In the genomic region with DNA sequence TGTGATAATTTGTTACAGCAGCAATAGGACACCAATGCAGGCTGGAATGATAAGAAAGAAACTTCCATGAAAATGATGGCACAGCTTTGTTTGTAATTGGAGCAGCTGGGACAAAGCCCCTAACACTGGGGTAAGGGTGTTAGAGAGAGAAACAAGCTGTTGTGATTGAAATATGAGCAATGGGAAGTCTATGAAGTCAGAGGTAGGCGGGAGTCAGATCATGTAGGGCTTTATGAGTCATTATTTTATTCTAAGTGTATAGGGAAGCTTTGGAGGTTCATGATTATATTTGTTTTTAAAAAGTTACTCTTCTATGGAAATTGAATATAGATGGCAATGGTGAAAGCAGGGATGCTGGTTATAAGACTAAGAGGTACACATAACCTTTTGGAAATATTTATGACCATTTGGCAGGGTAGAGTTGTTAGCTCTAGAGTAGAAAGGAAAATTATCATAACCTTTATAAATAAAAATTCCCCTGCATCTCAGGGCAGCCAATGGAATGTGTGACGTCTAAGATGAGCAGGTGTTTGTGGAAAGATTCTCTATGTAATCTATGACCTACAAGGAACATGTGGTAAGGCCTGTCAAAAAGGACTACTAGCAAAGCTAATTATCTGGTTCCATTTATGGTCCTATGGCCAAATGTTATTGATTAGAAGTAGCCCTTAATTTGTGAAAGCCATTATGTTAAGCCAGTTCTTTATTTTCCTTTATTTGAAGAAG, we compare ENCODE assay signal across 20 cellular contexts.
DNase-seq lines count a peak whose midpoint lies in the region; ATAC-seq lines count a peak whose summit lies in the region.
"Had no signal": no experiment of that assay in that cellular context is flagged by ENCODE, and none has a peak within 500 bp of the region (broad histone marks: within the 10 kb centered on the region; RNA-seq: fewer than 3 reads in every experiment).

No MANE protein-coding gene starts in this region.

- no peak overlapping the region for H3K4me3 ChIP-seq in HAP-1
- H3K4me3 ChIP-seq: MG63, SK-N-MC had no signal

- no peaks in the 10 kb centered on the region for H3K36me3 ChIP-seq in HAP-1 (replicated peaks)
- H3K36me3 ChIP-seq: BE2C, MG63 had no signal

- no peaks in the 10 kb centered on the region for H3K4me1 ChIP-seq in HAP-1
- H3K4me1 ChIP-seq: BE2C had no signal

- DNase-seq in NCI-H82 (lab: John Stamatoyannopoulos, UW) (peak; percentile 4), NCI-H82 treated with DMSO at 0.1 percent for 48 hours (lab: John Stamatoyannopoulos, UW; ENCODE audit: unreplicated experiment) (no peak), SW480 (ENCODE audit: low spot score) (peak; percentile 7), HAP-1 (ENCODE audit: low spot score in 2 of 2) (no peak)
- DNase-seq in activated effector memory CD4-positive, alpha-beta T cell treated with Interleukin-2 at 50 U/mL for 16 hours: no peak
- DNase-seq: 8988T; BE2C; Calu3; CD4-positive, alpha-beta T cell; DMS79; H7; MG63; NCI-H1092; NCI-H1694 treated with DMSO at 0.1 percent for 48 hours; NCI-H2107; NCI-H446 treated with DMSO at 0.1 percent for 48 hours had no signal

- in situ Hi-C loops in HAP-1 (cut with MboI; ENCODE audit: low sequenced_read_pairs): no loop called here

- H3K27me3 ChIP-seq in HAP-1 (ENCODE audit: low read depth): no peaks in the 10 kb centered on the region
- H3K27me3 ChIP-seq: MG63 had no signal

- H3K9me3 ChIP-seq in HAP-1: no peaks in the 10 kb centered on the region
- H3K9me3 ChIP-seq: BE2C, MG63 had no signal

- peak; percentile 45 for ATAC-seq in esophagus mucosa
- ATAC-seq in HG02970 (IDR thresholded peaks at IDR 0.05; ENCODE audit: low FRiP score, unreplicated experiment): no peak
- no peak for ATAC-seq in HG03342 (IDR thresholded peaks at IDR 0.05; ENCODE audit: unreplicated experiment)

Comparison
In these comparisons a context has a peak if more than half of its experiments do, and no peak if none do; other contexts are left out.
1. DNase-seq: peak in NCI-H82 (single experiment) and SW480 (single experiment); none in NCI-H82 treated with DMSO at 0.1 percent for 48 hours (single experiment), HAP-1 (0 of 2) and activated effector memory CD4-positive, alpha-beta T cell treated with Interleukin-2 at 50 U/mL for 16 hours (single experiment).